10 cellular contexts compared by ENCODE assay signal in the genomic region with DNA sequence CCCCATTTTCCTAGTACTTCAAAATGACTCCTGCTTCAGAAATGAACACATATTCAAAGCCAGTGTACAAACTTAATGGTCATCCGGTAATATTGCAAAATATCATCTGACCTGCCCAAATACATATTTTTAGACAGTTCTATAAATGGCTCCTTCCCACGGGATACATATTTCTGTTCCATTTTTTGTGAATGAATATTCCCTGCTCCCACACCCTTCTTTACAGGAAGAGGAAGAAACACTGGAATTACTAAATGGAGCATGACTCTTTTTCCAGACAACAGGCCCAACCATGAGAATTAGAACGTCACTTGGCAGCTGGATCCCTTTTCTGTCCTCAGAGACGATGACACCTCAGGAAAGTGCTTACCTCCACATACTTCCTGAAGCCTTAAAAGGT. TPM values are rescaled to one million over a fixed set of nuclear protein-coding genes. Genes with fewer than 3 reads are reported as not detected.
DNase-seq lines count a peak whose midpoint lies in the region; ATAC-seq and TF ChIP-seq lines count a peak whose summit lies in the region.
"Had no signal": no experiment of that assay in that cellular context is flagged by ENCODE, and none has a peak within 500 bp of the region (broad histone marks: within the 10 kb centered on the region; RNA-seq: fewer than 3 reads in every experiment).

No MANE protein-coding gene starts in this region.

- no peak for TF ChIP-seq CTCF in brain microvascular endothelial cell (IDR thresholded peaks at IDR 0.05; ENCODE audit: low read depth, low read length, missing control alignments)
- TF ChIP-seq CTCF in stomach (IDR thresholded peaks at IDR 0.05), result no peak
- TF ChIP-seq CTCF in spleen (IDR thresholded peaks at IDR 0.05 in 8 of 11, conservative IDR thresholded peaks at IDR 0.05 in 3 of 11), result no peak

- peak overlapping the region; percentile 2 for H3K27ac ChIP-seq in brain microvascular endothelial cell
- H3K27ac ChIP-seq in stomach, result peak overlapping the region in 3 of 5 donors; percentile 38 to 62 (median 58)
- H3K27ac ChIP-seq in spleen, result peak overlapping the region in 2 of 8 donors; percentile 8 to 28

- ATAC-seq in GM18909 (IDR thresholded peaks at IDR 0.05; ENCODE audit: poor library complexity, unreplicated experiment), result no peak

- intact Hi-C loops in stomach (cut with DNase I; ENCODE audit: low total_unique reads) (no loop called here), spleen (cut with DNase I; ENCODE audit: low total_unique reads) (no loop called here)

- H3K36me3 ChIP-seq in brain microvascular endothelial cell (replicated peaks) (no peaks in the 10 kb centered on the region), stomach (no peaks in the 10 kb centered on the region), spleen (no peaks in the 10 kb centered on the region)

- H3K27me3 ChIP-seq in brain microvascular endothelial cell (replicated peaks), result no peaks in the 10 kb centered on the region
- no peaks in the 10 kb centered on the region for H3K27me3 ChIP-seq in stomach
- no peaks in the 10 kb centered on the region for H3K27me3 ChIP-seq in spleen (replicated peaks in 1 of 7)

- TF ChIP-seq EP300 in stomach (IDR thresholded peaks at IDR 0.05), result no peak

- H3K4me3 ChIP-seq in brain microvascular endothelial cell (ENCODE audit: low read depth, low read length), result no peak overlapping the region
- no peak overlapping the region for H3K4me3 ChIP-seq in stomach
- H3K4me3 ChIP-seq in spleen, result no peak overlapping the region

- 53 to 70% (median 65%) methylated on average over 4 of the region's 4 CpGs for WGBS in stomach, 5 donors
- 36 to 59% (median 44%) methylated on average over 4 of the region's 4 CpGs for WGBS in spleen, 5 donors

- TF ChIP-seq POLR2A in stomach (IDR thresholded peaks at IDR 0.05) (no peak), spleen (IDR thresholded peaks at IDR 0.05) (no peak)

- H3K4me1 ChIP-seq in stomach, result peaks cover 0 to 18% (median 0%) of the 10 kb centered on the region in 4 donors
- peaks cover 0 to 23% (median 7%) of the 10 kb centered on the region in 6 donors for H3K4me1 ChIP-seq in spleen

- H3K9me3 ChIP-seq in stomach (no peaks in the 10 kb centered on the region), spleen (no peaks in the 10 kb centered on the region)

- DNase-seq in HCEC 1CT, result peak; percentile 99
- peak; percentile 29 for DNase-seq in brain microvascular endothelial cell
- peak; percentile 55 for DNase-seq in hepatic stellate cell (ENCODE audit: low spot score)
- DNase-seq in stomach, result no peak
- no peak for DNase-seq in DMS114 treated with DMSO at 0.1 percent for 48 hours (lab: John Stamatoyannopoulos, UW; ENCODE audit: unreplicated experiment)
- no peak for DNase-seq in spleen
- no peak for DNase-seq in UCSD-AML1 (lab: John Stamatoyannopoulos, UW; ENCODE audit: unreplicated experiment)
- DNase-seq: activated naive CD4-positive, alpha-beta T cell; NCI-H526 treated with DMSO at 0.1 percent for 48 hours had no signal

- in situ Hi-C loops in brain microvascular endothelial cell (cut with HindIII; ENCODE audit: low pct_ligation_motif_present, low sequenced_read_pairs), result no loop called here

RNA-seq across cellular contexts. Expression of a gene that starts 38.0 kb away (rescaled TPM):
- total RNA-seq in stomach, result 10 to 100 TPM; 26.4 to 94.4 (median 75.9) TPM
- 1 to 10 TPM; 6.9 to 8.9 (median 7.2) TPM for polyA plus RNA-seq in stomach
- 100 to 1,000 TPM in 1 of 7 donors, 10 to 100 TPM in 6; 65.4 to 138 (median 79.2) TPM for total RNA-seq in spleen
- 10 to 100 TPM; 13.8 to 19.5 (median 14.7) TPM for polyA plus RNA-seq in spleen

Comparison
In these comparisons a context has a peak if more than half of its experiments do, and no peak if none do; other contexts are left out.
1. DNase-seq: peak in HCEC 1CT (single experiment), brain microvascular endothelial cell (single experiment) and hepatic stellate cell (single experiment); none in stomach (single experiment), DMS114 treated with DMSO at 0.1 percent for 48 hours (single experiment), spleen (single experiment) and UCSD-AML1 (single experiment).